25 cellular contexts compared by ENCODE assay signal in the genomic region with DNA sequence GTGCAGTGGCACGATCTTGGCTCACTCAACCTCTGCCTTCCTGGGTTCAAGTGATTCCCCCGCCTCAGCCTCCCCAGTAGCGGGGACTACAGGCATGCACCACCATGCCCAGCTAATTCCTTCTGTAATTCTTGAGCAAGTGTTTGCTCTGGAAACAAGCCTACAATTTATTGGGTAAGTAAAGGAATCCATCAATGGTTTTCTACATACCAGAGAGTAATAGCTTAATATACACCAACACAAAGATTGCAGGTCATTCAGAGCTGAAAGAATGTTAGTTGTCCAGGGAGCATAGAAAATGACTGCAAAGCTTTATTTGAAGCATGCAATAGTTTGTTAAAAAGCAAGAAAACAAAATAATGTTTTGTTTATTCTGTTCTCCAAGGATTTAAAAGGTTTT. TPM values are rescaled to one million over a fixed set of nuclear protein-coding genes. Genes with fewer than 3 reads are reported as not detected.
DNase-seq lines count a peak whose midpoint lies in the region; ATAC-seq and TF ChIP-seq lines count a peak whose summit lies in the region.
"Had no signal": no experiment of that assay in that cellular context is flagged by ENCODE, and none has a peak within 500 bp of the region (broad histone marks: within the 10 kb centered on the region; RNA-seq: fewer than 3 reads in every experiment).

No MANE protein-coding gene starts in this region.

- H3K4me1 Mint-ChIP-seq in activated T-helper 1 cell treated with anti-CD3 and anti-CD28 coated beads, Interleukin-12 subunit alpha, Interleukin-12 subunit beta, Interleukin-2, Interleukin-4 antibody, amounts not matched to agents 30 ng/mL and 10 ng/mL and 1 ng/mL, durations not matched to agents 14 hours and 24 hours and 36 hours (ENCODE audit: low read depth), result peaks cover 20% of the 10 kb centered on the region

- peaks cover 0 to 23% (median 12%) of the 10 kb centered on the region in 4 donors for H3K4me1 ChIP-seq in sigmoid colon

- H3K27ac ChIP-seq in sigmoid colon, result no peak overlapping the region
- H3K27ac ChIP-seq: BLaER1, SJSA1 had no signal

- no peaks in the 10 kb centered on the region for H3K9me3 ChIP-seq in sigmoid colon
- H3K9me3 ChIP-seq: BLaER1, Caco-2, SJSA1 had no signal

- H3K36me3 Mint-ChIP-seq in activated T-helper 1 cell treated with anti-CD3 and anti-CD28 coated beads, Interleukin-12 subunit alpha, Interleukin-12 subunit beta, Interleukin-2, Interleukin-4 antibody, amounts not matched to agents 30 ng/mL and 10 ng/mL and 1 ng/mL, durations not matched to agents 14 hours and 24 hours and 36 hours (ENCODE audit: low read depth), result peaks cover 38% of the 10 kb centered on the region

- no peak for TF ChIP-seq CTCF in sigmoid colon (IDR thresholded peaks at IDR 0.05)

- no peak for ATAC-seq in HG03469 (IDR thresholded peaks at IDR 0.05; ENCODE audit: unreplicated experiment)
- ATAC-seq: HCT116, K562 had no signal

- no peak overlapping the region for H3K4me3 Mint-ChIP-seq in activated T-helper 1 cell treated with anti-CD3 and anti-CD28 coated beads, Interleukin-12 subunit alpha, Interleukin-12 subunit beta, Interleukin-2, Interleukin-4 antibody, amounts not matched to agents 30 ng/mL and 10 ng/mL and 1 ng/mL, durations not matched to agents 14 hours and 24 hours and 36 hours
- H3K4me3 Mint-ChIP-seq: CD4-positive, alpha-beta memory T cell had no signal

- no peak overlapping the region for H3K4me3 ChIP-seq in sigmoid colon
- H3K4me3 ChIP-seq: BLaER1, K562, SJSA1 had no signal

- no peak for TF ChIP-seq POLR2A in sigmoid colon (IDR thresholded peaks at IDR 0.05)

- no peaks in the 10 kb centered on the region for H3K9me3 Mint-ChIP-seq in activated T-helper 1 cell treated with anti-CD3 and anti-CD28 coated beads, Interleukin-12 subunit alpha, Interleukin-12 subunit beta, Interleukin-2, Interleukin-4 antibody, amounts not matched to agents 30 ng/mL and 10 ng/mL and 1 ng/mL, durations not matched to agents 14 hours and 24 hours and 36 hours
- H3K9me3 Mint-ChIP-seq: CD4-positive, alpha-beta memory T cell had no signal

- no peaks in the 10 kb centered on the region for H3K27me3 Mint-ChIP-seq in activated T-helper 1 cell treated with anti-CD3 and anti-CD28 coated beads, Interleukin-12 subunit alpha, Interleukin-12 subunit beta, Interleukin-2, Interleukin-4 antibody, amounts not matched to agents 30 ng/mL and 10 ng/mL and 1 ng/mL, durations not matched to agents 14 hours and 24 hours and 36 hours (ENCODE audit: insufficient read depth)
- H3K27me3 Mint-ChIP-seq: CD4-positive, alpha-beta memory T cell had no signal

- H3K27ac Mint-ChIP-seq in activated T-helper 1 cell treated with anti-CD3 and anti-CD28 coated beads, Interleukin-12 subunit alpha, Interleukin-12 subunit beta, Interleukin-2, Interleukin-4 antibody, amounts not matched to agents 30 ng/mL and 10 ng/mL and 1 ng/mL, durations not matched to agents 14 hours and 24 hours and 36 hours, result peak overlapping the region; percentile 61

- 95 to 97% methylated on average over 3 of the region's 3 CpGs for WGBS in sigmoid colon, 2 donors

- DNase-seq in GM04503 (ENCODE audit: low read depth) (peak; percentile 8), fibroblast of gingiva (ENCODE audit: low read depth) (peak; percentile 30), renal cortical epithelial cell (ENCODE audit: low read depth) (peak; percentile 33), sigmoid colon (no peak), GM19240 (ENCODE audit: insufficient read length, low spot score) (no peak), NCI-H187 (lab: John Stamatoyannopoulos, UW) (no peak)
- DNase-seq in activated T-helper 1 cell treated with anti-CD3 and anti-CD28 coated beads, Interleukin-12 subunit alpha, Interleukin-12 subunit beta, Interleukin-2, Interleukin-4 antibody, amounts not matched to agents 30 ng/mL and 10 ng/mL and 1 ng/mL, durations not matched to agents 14 hours and 24 hours and 36 hours (ENCODE audit: low spot score), result no peak
- DNase-seq: Caco-2; CD4-positive, alpha-beta memory T cell; DMS 273 treated with DMSO at 0.1 percent for 48 hours; DND-41; MM.1S; NCI-H1092; NCI-H1436; NCI-H2029; NCI-H226; NCI-H510A treated with DMSO at 0.1 percent for 48 hours; NCI-H82 had no signal

- no peak for TF ChIP-seq EP300 in sigmoid colon (IDR thresholded peaks at IDR 0.05)

- intact Hi-C loops in activated T-helper 1 cell treated with anti-CD3 and anti-CD28 coated beads, Interleukin-12 subunit alpha, Interleukin-12 subunit beta, Interleukin-2, Interleukin-4 antibody, amounts not matched to agents 30 ng/mL and 10 ng/mL and 1 ng/mL, durations not matched to agents 14 hours and 24 hours and 36 hours (cut with micrococcal nuclease), result no loop called here
- intact Hi-C loops in sigmoid colon (cut with DNase I), result no loop called here

- peaks cover 0 to 83% (median 17%) of the 10 kb centered on the region in 4 donors for H3K36me3 ChIP-seq in sigmoid colon

- H3K27me3 ChIP-seq in sigmoid colon, result no peaks in the 10 kb centered on the region
- H3K27me3 ChIP-seq: BLaER1, SJSA1 had no signal

RNA-seq across cellular contexts. Expression of a gene that starts 5.6 kb away (rescaled TPM):
- total RNA-seq in activated T-helper 1 cell treated with anti-CD3 and anti-CD28 coated beads, Interleukin-12 subunit alpha, Interleukin-12 subunit beta, Interleukin-2, Interleukin-4 antibody, amounts not matched to agents 30 ng/mL and 10 ng/mL and 1 ng/mL, durations not matched to agents 14 hours and 24 hours and 36 hours, result 23.8 and 23.9 TPM in 2 replicates
- total RNA-seq in renal cortical epithelial cell (89.7 and 202 TPM in 2 replicates), sigmoid colon (10 to 100 TPM; 34.2 to 46.4 (median 37.7) TPM)
- polyA plus RNA-seq in sigmoid colon, result 100 to 1,000 TPM; 133 to 287 (median 155) TPM

RNA-seq across cellular contexts. Expression of a gene that starts 16.8 kb away (rescaled TPM):
- total RNA-seq in activated T-helper 1 cell treated with anti-CD3 and anti-CD28 coated beads, Interleukin-12 subunit alpha, Interleukin-12 subunit beta, Interleukin-2, Interleukin-4 antibody, amounts not matched to agents 30 ng/mL and 10 ng/mL and 1 ng/mL, durations not matched to agents 14 hours and 24 hours and 36 hours, result 28.7 and 33.5 TPM in 2 replicates
- 16.3 and 40.8 TPM in 2 replicates for total RNA-seq in renal cortical epithelial cell
- 10 to 100 TPM; 22.1 to 27.2 (median 22.7) TPM for total RNA-seq in sigmoid colon
- 1 to 10 TPM; 3.2 to 8.1 (median 3.6) TPM for polyA plus RNA-seq in sigmoid colon

RNA-seq across cellular contexts. Expression of a gene that starts 59.4 kb away (rescaled TPM):
- total RNA-seq in activated T-helper 1 cell treated with anti-CD3 and anti-CD28 coated beads, Interleukin-12 subunit alpha, Interleukin-12 subunit beta, Interleukin-2, Interleukin-4 antibody, amounts not matched to agents 30 ng/mL and 10 ng/mL and 1 ng/mL, durations not matched to agents 14 hours and 24 hours and 36 hours, result not detected in 2 replicates
- total RNA-seq in renal cortical epithelial cell, result not detected in 2 replicates
- total RNA-seq in sigmoid colon, result not detected
- polyA plus RNA-seq in sigmoid colon, result not detected
- total RNA-seq: A673; Caco-2; CD4-positive, alpha-beta memory T cell; K562; LHCN-M2; SJSA1 had no signal
- polyA plus RNA-seq: CD4-positive, alpha-beta memory T cell; K562 had no signal

Comparison
In these comparisons a context has a peak if more than half of its experiments do, and no peak if none do; other contexts are left out.
1. DNase-seq: peak in GM04503 (single experiment), fibroblast of gingiva (single experiment) and renal cortical epithelial cell (single experiment); none in activated T-helper 1 cell treated with anti-CD3 and anti-CD28 coated beads, Interleukin-12 subunit alpha, Interleukin-12 subunit beta, Interleukin-2, Interleukin-4 antibody, amounts not matched to agents 30 ng/mL and 10 ng/mL and 1 ng/mL, durations not matched to agents 14 hours and 24 hours and 36 hours (single experiment), sigmoid colon (single experiment), GM19240 (single experiment) and NCI-H187 (0 of 2).